In the genomic region with DNA sequence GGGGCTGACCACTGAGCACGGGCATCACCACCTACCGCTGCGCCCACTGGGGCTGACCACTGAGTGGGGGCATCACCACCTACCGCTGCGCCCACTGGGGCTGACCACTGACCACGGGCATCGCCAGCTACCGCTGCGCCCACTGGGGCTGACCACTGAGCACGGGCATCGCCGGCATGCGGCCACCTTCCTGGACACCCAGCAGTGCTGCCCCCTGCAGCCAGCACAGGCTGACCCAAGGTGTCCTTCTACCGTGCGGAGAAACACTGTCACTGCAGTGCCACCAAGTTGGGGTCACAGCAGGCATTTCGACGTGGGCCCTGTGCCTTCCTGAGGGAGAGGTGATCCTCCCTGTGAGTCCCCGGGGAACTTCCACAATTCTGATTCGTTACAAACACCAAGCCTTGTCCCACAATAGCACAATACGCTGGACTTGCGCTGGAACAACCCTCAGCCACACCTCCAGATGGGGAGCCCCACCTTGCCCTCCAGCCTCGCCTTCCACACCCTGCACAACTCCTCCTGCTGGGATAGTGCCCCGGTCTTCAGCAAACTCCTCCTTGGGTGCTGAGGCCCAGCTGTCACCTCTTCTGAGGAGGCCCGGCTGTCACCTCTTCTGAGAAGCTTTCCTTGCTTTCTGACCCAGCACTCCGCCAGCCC, we compare ENCODE assay signal across 17 cellular contexts.
DNase-seq lines count a peak whose midpoint lies in the region; ATAC-seq and TF ChIP-seq lines count a peak whose summit lies in the region.
"Had no signal": no experiment of that assay in that cellular context is flagged by ENCODE, and none has a peak within 500 bp of the region (broad histone marks: within the 10 kb centered on the region; RNA-seq: fewer than 3 reads in every experiment).

No MANE protein-coding gene starts in this region.

- no peak overlapping the region for H3K27ac ChIP-seq in left ventricle myocardium inferior (replicated peaks)
- peak overlapping the region; percentile 41 for H3K27ac ChIP-seq in RWPE1
- H3K27ac ChIP-seq: A549, C4-2B, HL-60, PC-9, SK-N-MC had no signal

- H3K9me3 ChIP-seq in left ventricle myocardium inferior (replicated peaks) (no peaks in the 10 kb centered on the region), T-helper 17 cell (ENCODE audit: control insufficient read depth, low read length, poor library complexity, severe bottlenecking) (no peaks in the 10 kb centered on the region)
- H3K9me3 ChIP-seq: A549 had no signal

- POLR2A ChIA-PET in RWPE1 (lab: Yijun Ruan, JAX; ENCODE audit: low non-redundant PET) = no interaction called here

- H3K4me3 Mint-ChIP-seq in glutamatergic neuron (ENCODE audit: unreplicated experiment) (peak overlapping the region; percentile 64), T-helper 17 cell (no peak overlapping the region)
- peak overlapping the region in 1 of 2 donors; percentile 53 for H3K4me3 Mint-ChIP-seq in stimulated activated naive B cell treated with anti-CD40 and anti-IgM and Interleukin-4, amounts not matched to agents 10 μg/mL and 1 μg/mL and 100 μg/mL, for 72 hours

- CTCF ChIA-PET in RWPE1 (lab: Yijun Ruan, JAX) = interaction anchor here (1.1 kb wide), 1 partner anchor 116 kb away, joined by 3 read pairs; no protein-coding TSS in a partner anchor

- H3K4me1 Mint-ChIP-seq in glutamatergic neuron (ENCODE audit: low read depth, unreplicated experiment) = peaks cover 54% of the 10 kb centered on the region
- H3K4me1 Mint-ChIP-seq in stimulated activated naive B cell treated with anti-CD40 and anti-IgM and Interleukin-4, amounts not matched to agents 10 μg/mL and 1 μg/mL and 100 μg/mL, for 72 hours = peaks cover 44 to 76% of the 10 kb centered on the region in 2 donors
- H3K4me1 Mint-ChIP-seq in T-helper 17 cell = peaks cover 3% of the 10 kb centered on the region

- no peak overlapping the region for H3K4me3 ChIP-seq in left ventricle myocardium inferior
- H3K4me3 ChIP-seq: A549, PC-9, SK-N-MC had no signal

- H3K27me3 Mint-ChIP-seq in glutamatergic neuron (ENCODE audit: unreplicated experiment) (peaks cover 32% of the 10 kb centered on the region), T-helper 17 cell (no peaks in the 10 kb centered on the region)
- H3K27me3 Mint-ChIP-seq in stimulated activated naive B cell treated with anti-CD40 and anti-IgM and Interleukin-4, amounts not matched to agents 10 μg/mL and 1 μg/mL and 100 μg/mL, for 72 hours = no peaks in the 10 kb centered on the region

- no peaks in the 10 kb centered on the region for H3K27me3 ChIP-seq in left ventricle myocardium inferior (ENCODE audit: low read depth)

- no peaks in the 10 kb centered on the region for H3K36me3 ChIP-seq in left ventricle myocardium inferior

- H3K4me1 ChIP-seq in left ventricle myocardium inferior = peaks cover 9% of the 10 kb centered on the region
- H3K4me1 ChIP-seq: A549 had no signal

- no peak for ATAC-seq in Right ventricle myocardium superior (ENCODE audit: poor library complexity)
- no peak for ATAC-seq in stimulated activated naive B cell treated with anti-CD40 and anti-IgM and Interleukin-4, amounts not matched to agents 10 μg/mL and 1 μg/mL and 100 μg/mL, for 72 hours (replicated peaks)
- no peak for ATAC-seq in T-helper 17 cell
- no peak for ATAC-seq in GM18870 (IDR thresholded peaks at IDR 0.05; ENCODE audit: unreplicated experiment)
- ATAC-seq: A549 had no signal

- intact Hi-C loops in Right ventricle myocardium superior (cut with DNase I) (no loop called here), left ventricle myocardium inferior (cut with micrococcal nuclease) (no loop called here)

- peaks cover 38% of the 10 kb centered on the region for H3K9me3 Mint-ChIP-seq in glutamatergic neuron (ENCODE audit: unreplicated experiment)
- H3K9me3 Mint-ChIP-seq in stimulated activated naive B cell treated with anti-CD40 and anti-IgM and Interleukin-4, amounts not matched to agents 10 μg/mL and 1 μg/mL and 100 μg/mL, for 72 hours = peaks cover 0 to 4% of the 10 kb centered on the region in 2 donors

- DNase-seq in Right ventricle myocardium superior (peak; percentile 27), left ventricle myocardium inferior (no peak), RWPE1 (ENCODE audit: low spot score) (no peak), glutamatergic neuron (no peak), A172 (ENCODE audit: low spot score) (no peak), T-helper 17 cell (no peak)
- DNase-seq in stimulated activated naive B cell treated with anti-CD40 and anti-IgM and Interleukin-4, amounts not matched to agents 10 μg/mL and 1 μg/mL and 100 μg/mL, for 72 hours = no peak
- DNase-seq: DMS153, NCI-H1417 treated with DMSO at 0.1 percent for 48 hours, NCI-H1930, NCI-H774, PC-9 had no signal

- peak overlapping the region; percentile 88 for H3K27ac Mint-ChIP-seq in glutamatergic neuron (ENCODE audit: unreplicated experiment)
- H3K27ac Mint-ChIP-seq in stimulated activated naive B cell treated with anti-CD40 and anti-IgM and Interleukin-4, amounts not matched to agents 10 μg/mL and 1 μg/mL and 100 μg/mL, for 72 hours = peak overlapping the region; percentile 96
- no peak overlapping the region for H3K27ac Mint-ChIP-seq in T-helper 17 cell

- TF ChIP-seq CTCF in left ventricle myocardium inferior (IDR thresholded peaks at IDR 0.05; ENCODE audit: borderline replicate concordance) (no peak), RWPE1 (conservative IDR thresholded peaks at IDR 0.05; ENCODE audit: low read depth) (no peak), glutamatergic neuron (IDR thresholded peaks at IDR 0.05; ENCODE audit: partially characterized antibody, unreplicated experiment) (no peak)

- H3K36me3 Mint-ChIP-seq in glutamatergic neuron (ENCODE audit: unreplicated experiment) (peaks cover under 1% of the 10 kb centered on the region), T-helper 17 cell (ENCODE audit: low read depth) (no peaks in the 10 kb centered on the region)
- peaks cover 40 to 44% of the 10 kb centered on the region in 2 donors for H3K36me3 Mint-ChIP-seq in stimulated activated naive B cell treated with anti-CD40 and anti-IgM and Interleukin-4, amounts not matched to agents 10 μg/mL and 1 μg/mL and 100 μg/mL, for 72 hours
